ENCODE assay signal across 23 cellular contexts in the genomic region with DNA sequence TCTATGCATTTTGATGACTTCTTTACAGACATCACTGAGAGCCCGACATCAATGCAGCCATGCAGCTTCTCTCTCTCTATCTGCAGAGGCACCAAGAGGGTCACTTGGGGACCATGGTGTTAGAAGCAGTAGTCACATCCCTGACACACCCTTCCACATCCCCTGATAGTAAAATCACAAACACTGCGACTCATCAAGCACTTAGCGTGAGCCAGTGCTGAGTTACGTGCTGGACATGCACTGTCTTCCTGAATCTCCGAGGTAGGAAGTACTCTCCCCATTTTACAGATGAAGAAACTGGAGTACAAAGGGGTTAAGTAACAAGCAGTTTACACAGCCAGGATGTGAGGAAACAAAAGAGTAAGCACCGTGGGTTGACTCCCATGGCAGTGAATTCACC.
A peak's percentile ranks its signal among the peaks of the same experiment; 100 is the strongest.
DNase-seq lines count a peak whose midpoint lies in the region; ATAC-seq and TF ChIP-seq lines count a peak whose summit lies in the region.
"Had no signal": no experiment of that assay in that cellular context is flagged by ENCODE, and none has a peak within 500 bp of the region (broad histone marks: within the 10 kb centered on the region; RNA-seq: fewer than 3 reads in every experiment).

No MANE protein-coding gene starts in this region.

- H3K27me3 Mint-ChIP-seq in activated naive CD4-positive, alpha-beta T cell treated with anti-CD3 and anti-CD28 coated beads, Interleukin-2, amount 50 U/mL, for 24 hours: no peaks in the 10 kb centered on the region
- H3K27me3 Mint-ChIP-seq in dendritic cell treated with granulocyte-macrophage colony-stimulating factor and Interleukin-4, amounts not matched to agents 40 ng/mL and 50 ng/mL, for 4 days: no peaks in the 10 kb centered on the region
- no peaks in the 10 kb centered on the region for H3K27me3 Mint-ChIP-seq in CD8-positive, alpha-beta T cell (ENCODE audit: low read depth)
- H3K27me3 Mint-ChIP-seq: CD4-positive, alpha-beta T cell had no signal

- peaks cover 25% of the 10 kb centered on the region for H3K36me3 Mint-ChIP-seq in activated naive CD4-positive, alpha-beta T cell treated with anti-CD3 and anti-CD28 coated beads, Interleukin-2, amount 50 U/mL, for 24 hours
- H3K36me3 Mint-ChIP-seq in dendritic cell treated with granulocyte-macrophage colony-stimulating factor and Interleukin-4, amounts not matched to agents 40 ng/mL and 50 ng/mL, for 4 days (ENCODE audit: low read depth): peaks cover 55% of the 10 kb centered on the region
- peaks cover 44% of the 10 kb centered on the region for H3K36me3 Mint-ChIP-seq in CD8-positive, alpha-beta T cell

- peaks cover 16% of the 10 kb centered on the region for H3K4me1 Mint-ChIP-seq in activated naive CD4-positive, alpha-beta T cell treated with anti-CD3 and anti-CD28 coated beads, Interleukin-2, amount 50 U/mL, for 24 hours
- H3K4me1 Mint-ChIP-seq in dendritic cell treated with granulocyte-macrophage colony-stimulating factor and Interleukin-4, amounts not matched to agents 40 ng/mL and 50 ng/mL, for 4 days (ENCODE audit: low read depth): peaks cover 22% of the 10 kb centered on the region
- peaks cover 3% of the 10 kb centered on the region for H3K4me1 Mint-ChIP-seq in CD8-positive, alpha-beta T cell (ENCODE audit: low read depth)

- no peak for ATAC-seq in left lung
- no peak for ATAC-seq in CD8-positive, alpha-beta T cell
- ATAC-seq: GM23338, SK-N-SH treated with all-trans-retinoic acid at 6 μM for 48 hours had no signal

- no peak for DNase-seq in activated naive CD4-positive, alpha-beta T cell treated with Interleukin-2 at 50 U/mL for 16 hours
- DNase-seq in NCI-H226 (peak; percentile 22), left lung (no peak), erythroblast (lab: John Stamatoyannopoulos, UW) (no peak)
- no peak for DNase-seq in CD8-positive, alpha-beta T cell
- no peak for DNase-seq in stimulated activated naive CD4-positive, alpha-beta T cell (lab: John Stamatoyannopoulos, UW)
- DNase-seq: BE2C; CD4-positive, alpha-beta T cell; DMS79 treated with DMSO at 0.1 percent for 48 hours; GF-D8; HCEC 1CT; NCI-H1105; NCI-H1694; NCI-H2081 treated with DMSO at 0.1 percent for 48 hours; NCI-H510A treated with DMSO at 0.1 percent for 48 hours; NCI-H774; OCI-M1; RPMI8226; SIG-M5 had no signal

- H3K27ac Mint-ChIP-seq in activated naive CD4-positive, alpha-beta T cell treated with anti-CD3 and anti-CD28 coated beads, Interleukin-2, amount 50 U/mL, for 24 hours: peak overlapping the region; percentile 39
- H3K27ac Mint-ChIP-seq in dendritic cell treated with granulocyte-macrophage colony-stimulating factor and Interleukin-4, amounts not matched to agents 40 ng/mL and 50 ng/mL, for 4 days: peak overlapping the region; percentile 32
- no peak overlapping the region for H3K27ac Mint-ChIP-seq in CD8-positive, alpha-beta T cell
- H3K27ac Mint-ChIP-seq: CD4-positive, alpha-beta T cell; GM23338 had no signal

- intact Hi-C loops in dendritic cell treated with granulocyte-macrophage colony-stimulating factor and Interleukin-4, amounts not matched to agents 40 ng/mL and 50 ng/mL, for 4 days (cut with micrococcal nuclease): no loop called here
- intact Hi-C loops in left lung (cut with DNase I): no loop called here
- intact Hi-C loops in CD8-positive, alpha-beta T cell (cut with DNase I, micrococcal nuclease): no loop called here

- no peaks in the 10 kb centered on the region for H3K4me1 ChIP-seq in left lung
- H3K4me1 ChIP-seq in CD8-positive, alpha-beta T cell (ENCODE audit: insufficient read depth, low read length): no peaks in the 10 kb centered on the region

- no peak overlapping the region for H3K4me3 Mint-ChIP-seq in activated naive CD4-positive, alpha-beta T cell treated with anti-CD3 and anti-CD28 coated beads, Interleukin-2, amount 50 U/mL, for 24 hours
- no peak overlapping the region for H3K4me3 Mint-ChIP-seq in dendritic cell treated with granulocyte-macrophage colony-stimulating factor and Interleukin-4, amounts not matched to agents 40 ng/mL and 50 ng/mL, for 4 days
- no peak overlapping the region for H3K4me3 Mint-ChIP-seq in CD8-positive, alpha-beta T cell
- H3K4me3 Mint-ChIP-seq: CD4-positive, alpha-beta T cell; GM23338 had no signal

- no peak for TF ChIP-seq POLR2A in erythroblast (IDR thresholded peaks at IDR 0.05; ENCODE audit: low read length)

- no peak overlapping the region for H3K27ac ChIP-seq in left lung
- no peak overlapping the region for H3K27ac ChIP-seq in CD8-positive, alpha-beta T cell (ENCODE audit: low read depth, low read length)

- CTCF ChIA-PET in CD8-positive, alpha-beta T cell (lab: Charles Lee): no interaction called here

- H3K9me3 Mint-ChIP-seq in activated naive CD4-positive, alpha-beta T cell treated with anti-CD3 and anti-CD28 coated beads, Interleukin-2, amount 50 U/mL, for 24 hours: no peaks in the 10 kb centered on the region
- H3K9me3 Mint-ChIP-seq in dendritic cell treated with granulocyte-macrophage colony-stimulating factor and Interleukin-4, amounts not matched to agents 40 ng/mL and 50 ng/mL, for 4 days: no peaks in the 10 kb centered on the region
- H3K9me3 Mint-ChIP-seq in CD8-positive, alpha-beta T cell: no peaks in the 10 kb centered on the region
- H3K9me3 Mint-ChIP-seq: CD4-positive, alpha-beta T cell; GM23338 had no signal

- H3K27me3 ChIP-seq in left lung: no peaks in the 10 kb centered on the region
- no peaks in the 10 kb centered on the region for H3K27me3 ChIP-seq in CD8-positive, alpha-beta T cell (ENCODE audit: insufficient read depth, low read length)
- H3K27me3 ChIP-seq: BE2C had no signal

- no peak for TF ChIP-seq CTCF in left lung (IDR thresholded peaks at IDR 0.05)
- no peak for TF ChIP-seq CTCF in CD8-positive, alpha-beta T cell (IDR thresholded peaks at IDR 0.05)

- H3K36me3 ChIP-seq in left lung: peaks cover 0 to 7% of the 10 kb centered on the region in 2 donors
- no peaks in the 10 kb centered on the region for H3K36me3 ChIP-seq in CD8-positive, alpha-beta T cell (ENCODE audit: insufficient read depth, low read length)

- no peaks in the 10 kb centered on the region for H3K9me3 ChIP-seq in left lung
- H3K9me3 ChIP-seq in CD8-positive, alpha-beta T cell (ENCODE audit: low read length): no peaks in the 10 kb centered on the region
- H3K9me3 ChIP-seq: BE2C had no signal

- POLR2A ChIA-PET in CD8-positive, alpha-beta T cell (lab: Charles Lee): no interaction called here

- no peak overlapping the region for H3K4me3 ChIP-seq in left lung
- H3K4me3 ChIP-seq in CD8-positive, alpha-beta T cell (ENCODE audit: low read depth, low read length): no peak overlapping the region
- H3K4me3 ChIP-seq: GM23338 had no signal
